1 cellular context compared by ENCODE assay signal in the genomic region with DNA sequence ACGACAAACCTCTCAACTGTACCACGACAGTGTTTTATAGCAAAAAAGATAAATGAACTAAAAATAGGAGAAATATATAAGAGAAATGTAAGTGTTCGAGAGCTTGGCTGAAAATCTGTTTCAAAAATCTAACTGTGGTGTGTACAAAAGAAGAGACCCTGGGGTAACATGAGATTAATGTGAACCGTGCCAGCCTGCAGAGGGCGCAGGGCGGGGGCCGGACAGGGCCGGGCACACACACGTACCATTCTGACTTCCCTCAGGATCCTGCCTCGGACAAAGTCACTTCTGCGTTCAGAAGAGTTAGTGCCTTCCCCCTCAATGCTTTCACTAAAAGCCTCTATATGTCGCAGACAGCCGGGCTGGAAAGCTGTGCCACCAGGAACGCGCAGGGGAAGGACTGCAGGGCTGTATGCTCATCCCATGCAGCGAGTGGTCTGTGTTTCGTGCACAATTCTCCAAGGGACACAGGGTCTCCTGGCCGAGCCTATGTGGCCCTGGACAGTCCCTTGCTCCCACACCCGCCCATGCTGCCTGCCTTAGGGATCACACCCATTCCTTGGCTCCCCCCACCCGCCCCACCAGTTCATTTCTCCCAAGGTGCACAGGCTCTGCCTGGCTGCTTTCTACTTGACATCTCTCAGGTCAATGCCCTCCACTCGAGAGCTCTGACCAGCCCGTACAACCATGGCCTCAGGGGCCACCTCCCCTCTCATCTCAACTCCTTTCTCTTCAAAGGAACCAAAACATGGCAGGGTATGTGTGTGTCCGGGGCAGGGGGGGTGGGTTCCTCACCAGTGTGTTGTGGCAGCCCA.
TF ChIP-seq lines count a peak whose summit lies in the region.

No MANE protein-coding gene starts in this region.

TF ChIP-seq in endothelial cell of umbilical vein, 7 proteins besides CTCF, POLR2A, EP300 and RAD21:
- TF ChIP-seq FOS (IDR thresholded peaks at IDR 0.05; ENCODE audit: borderline replicate concordance, insufficient read depth, low read length) (no peak), EZH2 (IDR thresholded peaks at IDR 0.05; ENCODE audit: borderline replicate concordance, low read depth, low read length, severe bottlenecking) (no peak), MYC (IDR thresholded peaks at IDR 0.05; ENCODE audit: low read depth, low read length) (no peak), JUN (IDR thresholded peaks at IDR 0.05; ENCODE audit: borderline replicate concordance, insufficient read depth, insufficient read length, low read depth) (no peak), GATA2 (IDR thresholded peaks at IDR 0.05; ENCODE audit: insufficient read depth, insufficient read length, low read depth, low read length) (no peak)
